18 cellular contexts compared by ENCODE assay signal in the genomic region with DNA sequence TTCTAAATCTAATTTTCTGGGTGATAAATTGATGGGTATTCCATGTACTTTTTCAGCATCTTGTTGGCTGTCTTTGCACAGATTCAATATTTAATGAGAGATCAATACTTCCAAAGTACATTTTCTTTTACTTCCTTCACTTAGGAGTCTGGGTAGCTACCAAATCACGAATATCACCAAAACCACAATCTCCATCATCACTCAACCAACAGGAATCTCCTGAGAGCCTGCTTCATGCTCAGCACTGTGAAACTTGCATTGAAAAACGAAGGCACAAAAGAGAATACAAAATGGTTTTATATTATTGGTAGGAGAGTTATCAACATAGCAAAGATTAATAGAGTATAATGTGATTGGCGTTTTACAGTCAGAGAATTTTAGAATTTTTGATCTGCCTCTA.
A peak's percentile ranks its signal among the peaks of the same experiment; 100 is the strongest.
DNase-seq lines count a peak whose midpoint lies in the region; ATAC-seq and TF ChIP-seq lines count a peak whose summit lies in the region.
"Had no signal": no experiment of that assay in that cellular context is flagged by ENCODE, and none has a peak within 500 bp of the region (broad histone marks: within the 10 kb centered on the region; RNA-seq: fewer than 3 reads in every experiment).

No MANE protein-coding gene starts in this region.

- peaks cover 24% of the 10 kb centered on the region for H3F3A ChIP-seq in SK-N-SH (replicated peaks; ENCODE audit: insufficient read depth)

- no peaks in the 10 kb centered on the region for H3K36me3 Mint-ChIP-seq in WTC11
- H3K36me3 Mint-ChIP-seq: CD8-positive, alpha-beta memory T cell had no signal

- no peaks in the 10 kb centered on the region for H3K9me3 Mint-ChIP-seq in WTC11
- H3K9me3 Mint-ChIP-seq: CD8-positive, alpha-beta memory T cell; GM23338 had no signal

- no peak for TF ChIP-seq RAD21 in SK-N-SH (IDR thresholded peaks at IDR 0.05; ENCODE audit: low read length)

- H3K27me3 Mint-ChIP-seq in WTC11 (ENCODE audit: low read depth): no peaks in the 10 kb centered on the region
- H3K27me3 Mint-ChIP-seq: B cell; CD8-positive, alpha-beta memory T cell had no signal

- H3K27me3 ChIP-seq in SK-N-SH (ENCODE audit: insufficient read depth): no peaks in the 10 kb centered on the region

- ATAC-seq in SK-N-SH treated with all-trans-retinoic acid at 6 μM for 48 hours: no peak
- no peak for ATAC-seq in WTC11
- ATAC-seq: GM23338 had no signal

- 75% methylated on average over 3 of the region's 3 CpGs for WGBS in SK-N-SH (ENCODE audit: low lambda C conversion rate)

- H3K27ac Mint-ChIP-seq in WTC11: no peak overlapping the region
- H3K27ac Mint-ChIP-seq: B cell; CD8-positive, alpha-beta memory T cell; GM23338 had no signal

- H3K27ac ChIP-seq in SK-N-SH (ENCODE audit: low read depth in 2 of 2, low read length in 1 of 2): no peak overlapping the region
- H3K27ac ChIP-seq: 22Rv1; BLaER1 treated with 17β-estradiol and CSF1 and Interleukin-3, amounts not matched to agents 10 nM and 100 nM; HL-60 had no signal

- no peaks in the 10 kb centered on the region for H3K36me3 ChIP-seq in SK-N-SH (replicated peaks in 1 of 2; ENCODE audit: control insufficient read depth in 1 of 2, insufficient read depth in 2 of 2, low read length in 1 of 2)
- H3K36me3 ChIP-seq: BLaER1 treated with 17β-estradiol and CSF1 and Interleukin-3, amounts not matched to agents 10 nM and 100 nM had no signal

- H3K4me2 ChIP-seq in SK-N-SH: no peak overlapping the region
- H3K4me2 ChIP-seq: BLaER1 treated with 17β-estradiol and CSF1 and Interleukin-3, amounts not matched to agents 10 nM and 100 nM; GM23338 had no signal

- H3K9me2 ChIP-seq in SK-N-SH: no peaks in the 10 kb centered on the region

- TF ChIP-seq EP300 in SK-N-SH (IDR thresholded peaks at IDR 0.05; ENCODE audit: borderline replicate concordance in 1 of 2, low read depth in 1 of 2, low read length in 1 of 2): no peak

- DNase-seq in SK-N-SH (no peak), astrocyte of the hippocampus (ENCODE audit: low read depth, low spot score) (peak; percentile 34), fibroblast of peridontal ligament (ENCODE audit: extremely low read depth) (peak; percentile 63), GM19238 (ENCODE audit: insufficient read length, low spot score) (no peak), dedifferentiated amniotic fluid mesenchymal stem cell (ENCODE audit: extremely low spot score) (no peak), WTC11 (ENCODE audit: low spot score) (no peak)
- DNase-seq: CD8-positive, alpha-beta memory T cell; COR-L47; DMS 273 treated with DMSO at 0.1 percent for 48 hours; DMS53; GF-D8; HCEC 1CT had no signal

- no peak overlapping the region for H3K4me3 Mint-ChIP-seq in WTC11
- H3K4me3 Mint-ChIP-seq: B cell; CD8-positive, alpha-beta memory T cell; GM23338 had no signal

- no peak overlapping the region for H3K9ac ChIP-seq in SK-N-SH
- H3K9ac ChIP-seq: BLaER1 treated with 17β-estradiol and CSF1 and Interleukin-3, amounts not matched to agents 10 nM and 100 nM had no signal

- no peak overlapping the region for H3K4me3 ChIP-seq in SK-N-SH (ENCODE audit: low read depth in 2 of 2, low read length in 1 of 2)
- H3K4me3 ChIP-seq: BLaER1 treated with 17β-estradiol and CSF1 and Interleukin-3, amounts not matched to agents 10 nM and 100 nM; GM23338 had no signal

- no peaks in the 10 kb centered on the region for H3K4me1 Mint-ChIP-seq in WTC11
- H3K4me1 Mint-ChIP-seq: B cell; CD8-positive, alpha-beta memory T cell; GM23338 had no signal

- TF ChIP-seq CTCF in SK-N-SH (IDR thresholded peaks at IDR 0.05): no peak
- no peak for TF ChIP-seq CTCF in WTC11 (IDR thresholded peaks at IDR 0.05)

- POLR2A ChIA-PET in SK-N-SH (lab: Yijun Ruan, JAX) (no interaction called here), WTC11 (lab: Charles Lee) (no interaction called here)

- no peaks in the 10 kb centered on the region for H3K9me3 ChIP-seq in SK-N-SH
- H3K9me3 ChIP-seq: BLaER1 treated with 17β-estradiol and CSF1 and Interleukin-3, amounts not matched to agents 10 nM and 100 nM had no signal

- CTCF ChIA-PET in SK-N-SH (lab: Yijun Ruan, JAX) (no interaction called here), WTC11 (lab: Charles Lee) (no interaction called here)

- peaks cover 0 to 15% of the 10 kb centered on the region in 2 experiments; a peak in 2 of 4 replicates for H3K4me1 ChIP-seq in SK-N-SH (ENCODE audit: control insufficient read depth in 1 of 2, insufficient read depth in 2 of 2, low read depth in 1 of 2, low read length in 1 of 2)
- H3K4me1 ChIP-seq: BLaER1 treated with 17β-estradiol and CSF1 and Interleukin-3, amounts not matched to agents 10 nM and 100 nM had no signal

- no peaks in the 10 kb centered on the region for H4K20me1 ChIP-seq in SK-N-SH (ENCODE audit: insufficient read depth)
- H4K20me1 ChIP-seq: BLaER1 treated with 17β-estradiol and CSF1 and Interleukin-3, amounts not matched to agents 10 nM and 100 nM had no signal

- H3K79me2 ChIP-seq in SK-N-SH (ENCODE audit: insufficient read depth): no peaks in the 10 kb centered on the region

- H2AFZ ChIP-seq in SK-N-SH (ENCODE audit: low read depth): peak overlapping the region; percentile 12; the same call in 1 of the 2 replicates
- H2AFZ ChIP-seq: GM23338 had no signal

TF ChIP-seq in SK-N-SH, 30 proteins besides CTCF, POLR2A, EP300 and RAD21:
- TF ChIP-seq, protein P1, sequence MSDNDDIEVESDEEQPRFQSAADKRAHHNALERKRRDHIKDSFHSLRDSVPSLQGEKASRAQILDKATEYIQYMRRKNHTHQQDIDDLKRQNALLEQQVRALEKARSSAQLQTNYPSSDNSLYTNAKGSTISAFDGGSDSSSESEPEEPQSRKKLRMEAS (IDR thresholded peaks at IDR 0.05; ENCODE audit: low read depth): no peak
- TF ChIP-seq, protein P2, sequence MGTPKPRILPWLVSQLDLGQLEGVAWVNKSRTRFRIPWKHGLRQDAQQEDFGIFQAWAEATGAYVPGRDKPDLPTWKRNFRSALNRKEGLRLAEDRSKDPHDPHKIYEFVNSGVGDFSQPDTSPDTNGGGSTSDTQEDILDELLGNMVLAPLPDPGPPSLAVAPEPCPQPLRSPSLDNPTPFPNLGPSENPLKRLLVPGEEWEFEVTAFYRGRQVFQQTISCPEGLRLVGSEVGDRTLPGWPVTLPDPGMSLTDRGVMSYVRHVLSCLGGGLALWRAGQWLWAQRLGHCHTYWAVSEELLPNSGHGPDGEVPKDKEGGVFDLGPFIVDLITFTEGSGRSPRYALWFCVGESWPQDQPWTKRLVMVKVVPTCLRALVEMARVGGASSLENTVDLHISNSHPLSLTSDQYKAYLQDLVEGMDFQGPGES (IDR thresholded peaks at IDR 0.05; ENCODE audit: low read depth, low read length): no peak

TF ChIP-seq in SK-N-SH treated with all-trans-retinoic acid at 6 μM for 48 hours, 23 proteins besides CTCF, POLR2A, EP300 and RAD21:
- TF ChIP-seq RARB (CRISPR knock-in tag; IDR thresholded peaks at IDR 0.05): no peak
- no peak for TF ChIP-seq ZFP3 (CRISPR knock-in tag; IDR thresholded peaks at IDR 0.05)
- TF ChIP-seq OSR1 (CRISPR knock-in tag; IDR thresholded peaks at IDR 0.05): no peak
- TF ChIP-seq ZC3H10 (CRISPR knock-in tag; IDR thresholded peaks at IDR 0.05): no peak
- no peak for TF ChIP-seq ZNF70 (CRISPR knock-in tag; IDR thresholded peaks at IDR 0.05)

TF ChIP-seq in WTC11, 78 proteins besides CTCF, POLR2A, EP300 and RAD21:
- TF ChIP-seq, protein P3, sequence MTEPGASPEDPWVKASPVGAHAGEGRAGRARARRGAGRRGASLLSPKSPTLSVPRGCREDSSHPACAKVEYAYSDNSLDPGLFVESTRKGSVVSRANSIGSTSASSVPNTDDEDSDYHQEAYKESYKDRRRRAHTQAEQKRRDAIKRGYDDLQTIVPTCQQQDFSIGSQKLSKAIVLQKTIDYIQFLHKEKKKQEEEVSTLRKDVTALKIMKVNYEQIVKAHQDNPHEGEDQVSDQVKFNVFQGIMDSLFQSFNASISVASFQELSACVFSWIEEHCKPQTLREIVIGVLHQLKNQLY (CRISPR knock-in tag; IDR thresholded peaks at IDR 0.05): no peak

Comparison
In these comparisons a context has a peak if more than half of its experiments do, and no peak if none do; other contexts are left out.
1. DNase-seq: peak in astrocyte of the hippocampus (single experiment) and fibroblast of peridontal ligament (single experiment); none in SK-N-SH (single experiment), GM19238 (single experiment), dedifferentiated amniotic fluid mesenchymal stem cell (single experiment) and WTC11 (single experiment).